ENCODE assay signal across 20 cellular contexts in genomic region chr1:46807046-46807972, GRCh38. TPM values are rescaled to one million over a fixed set of nuclear protein-coding genes. Genes with fewer than 3 reads are reported as not detected.
DNase-seq lines count a peak whose midpoint lies in the region; ATAC-seq and TF ChIP-seq lines count a peak whose summit lies in the region.
"Had no signal": no experiment of that assay in that cellular context is flagged by ENCODE, and none has a peak within 500 bp of the region (broad histone marks: within the 10 kb centered on the region; RNA-seq: fewer than 3 reads in every experiment).

No MANE protein-coding gene starts in this region.

- no peak for ATAC-seq in natural killer cell
- ATAC-seq: activated T-cell treated with anti-CD3 and anti-CD28 coated beads, Interleukin-2, amount 50 U/mL, for 4 hours; WTC11 had no signal

- H3K36me3 Mint-ChIP-seq in osteocyte (ENCODE audit: unreplicated experiment) = no peaks in the 10 kb centered on the region
- no peaks in the 10 kb centered on the region for H3K36me3 Mint-ChIP-seq in natural killer cell
- H3K36me3 Mint-ChIP-seq: activated CD4-positive, alpha-beta memory T cell treated with anti-CD3 and anti-CD28 coated beads for 36 hours; activated naive CD8-positive, alpha-beta T cell treated with anti-CD3 and anti-CD28 coated beads for 36 hours had no signal

- H3K9me3 Mint-ChIP-seq in osteocyte (ENCODE audit: unreplicated experiment) = peaks cover 20% of the 10 kb centered on the region
- peaks cover 0 to 2% of the 10 kb centered on the region in 2 donors for H3K9me3 Mint-ChIP-seq in natural killer cell
- H3K9me3 Mint-ChIP-seq: activated CD4-positive, alpha-beta memory T cell treated with anti-CD3 and anti-CD28 coated beads for 36 hours; activated T-cell treated with anti-CD3 and anti-CD28 coated beads, Interleukin-2, amount 50 U/mL, for 4 hours had no signal

- peak overlapping the region; percentile 61 for H3K4me3 ChIP-seq in adipocyte (ENCODE audit: low read length)
- H3K4me3 ChIP-seq in epithelial cell of esophagus (ENCODE audit: low read length) = no peak overlapping the region
- peak overlapping the region in 1 of 4 donors; percentile 21 for H3K4me3 ChIP-seq in tibial nerve
- H3K4me3 ChIP-seq: SJCRH30 had no signal

- H3K4me3 Mint-ChIP-seq in osteocyte (ENCODE audit: unreplicated experiment) (no peak overlapping the region), natural killer cell (no peak overlapping the region)
- H3K4me3 Mint-ChIP-seq: activated CD4-positive, alpha-beta memory T cell treated with anti-CD3 and anti-CD28 coated beads for 36 hours; activated naive CD8-positive, alpha-beta T cell treated with anti-CD3 and anti-CD28 coated beads for 36 hours; activated T-cell treated with anti-CD3 and anti-CD28 coated beads, Interleukin-2, amount 50 U/mL, for 4 hours; stimulated activated naive CD8-positive, alpha-beta T cell treated with anti-CD3 and anti-CD28 coated beads, Interleukin-15, Interleukin-2, amounts not matched to agents 100 ng/mL and 50 ng/mL, for 24 hours; WTC11 had no signal

- TF ChIP-seq EP300 in tibial nerve (IDR thresholded peaks at IDR 0.05) = peak; percentile 17 to 48

- no peak for TF ChIP-seq POLR2A in tibial nerve (IDR thresholded peaks at IDR 0.05)

- WGBS in tibial nerve, 2 donors = 56 to 72% methylated on average over 7 of the region's 7 CpGs

- H3K4me1 Mint-ChIP-seq in osteocyte (ENCODE audit: unreplicated experiment) (no peaks in the 10 kb centered on the region), natural killer cell (no peaks in the 10 kb centered on the region)
- H3K4me1 Mint-ChIP-seq: activated naive CD8-positive, alpha-beta T cell treated with anti-CD3 and anti-CD28 coated beads for 36 hours had no signal

- TF ChIP-seq CTCF in epithelial cell of esophagus (IDR thresholded peaks at IDR 0.05; ENCODE audit: insufficient read depth, low read depth, low read length, missing control alignments) (peak; percentile 9), osteocyte (IDR thresholded peaks at IDR 0.05) (no peak), tibial nerve (IDR thresholded peaks at IDR 0.05) (no peak), natural killer cell (IDR thresholded peaks at IDR 0.05) (no peak)

- peaks cover 44% of the 10 kb centered on the region for H3K4me1 ChIP-seq in adipocyte (ENCODE audit: control insufficient read depth, insufficient read depth, low read length)
- H3K4me1 ChIP-seq in tibial nerve = peaks cover 0 to 46% (median 3%) of the 10 kb centered on the region in 4 donors
- H3K4me1 ChIP-seq: SJCRH30 had no signal

- H3K36me3 ChIP-seq in adipocyte (ENCODE audit: control insufficient read depth, insufficient read depth, low read length, severe bottlenecking) (no peaks in the 10 kb centered on the region), tibial nerve (peaks cover 0 to 8% (median 0%) of the 10 kb centered on the region in 3 donors)
- H3K36me3 ChIP-seq: SJCRH30 had no signal

- DNase-seq in adipocyte (ENCODE audit: low read depth) (no peak), epithelial cell of esophagus (ENCODE audit: low read depth) (no peak), osteocyte (ENCODE audit: extremely low spot score, unreplicated experiment) (peak; percentile 62), tibial nerve (ENCODE audit: low spot score in 2 of 2) (no peak), natural killer cell (no peak), NCI-H128 (lab: John Stamatoyannopoulos, UW; ENCODE audit: unreplicated experiment) (no peak), NCI-H524 (lab: John Stamatoyannopoulos, UW) (no peak)
- no peak for DNase-seq in stimulated activated CD4-positive, alpha-beta T cell treated with anti-CD3 and anti-CD28 coated beads, Interleukin-2, amount 100 ng/mL, for 48 hours
- DNase-seq: activated CD4-positive, alpha-beta memory T cell treated with anti-CD3 and anti-CD28 coated beads for 36 hours; activated naive CD8-positive, alpha-beta T cell treated with anti-CD3 and anti-CD28 coated beads for 36 hours; activated T-cell treated with anti-CD3 and anti-CD28 coated beads, Interleukin-2, amount 50 U/mL, for 4 hours; NCI-H1048; NCI-H2171; NCI-H774; OCI-M1; SJCRH30; T-helper 2 cell had no signal

- H3K9me3 ChIP-seq in adipocyte (ENCODE audit: control insufficient read depth, low read length) = no peaks in the 10 kb centered on the region
- H3K9me3 ChIP-seq in tibial nerve = peaks cover 0 to 3% (median 0%) of the 10 kb centered on the region in 4 donors
- H3K9me3 ChIP-seq: SJCRH30 had no signal

- H3K27ac ChIP-seq in tibial nerve = peak overlapping the region; percentile 73 to 94 (median 84)
- H3K27ac ChIP-seq: KMS-11, SJCRH30 had no signal

- intact Hi-C loops in natural killer cell (cut with micrococcal nuclease) = no loop called here

- H3K27me3 ChIP-seq in adipocyte (replicated peaks; ENCODE audit: control insufficient read depth, insufficient read depth, low read length) (no peaks in the 10 kb centered on the region), tibial nerve (no peaks in the 10 kb centered on the region)
- H3K27me3 ChIP-seq: SJCRH30 had no signal

- H3K27ac Mint-ChIP-seq in osteocyte (ENCODE audit: unreplicated experiment) (no peak overlapping the region), natural killer cell (no peak overlapping the region)
- H3K27ac Mint-ChIP-seq: activated CD4-positive, alpha-beta memory T cell treated with anti-CD3 and anti-CD28 coated beads for 36 hours; activated naive CD8-positive, alpha-beta T cell treated with anti-CD3 and anti-CD28 coated beads for 36 hours; stimulated activated naive CD8-positive, alpha-beta T cell treated with anti-CD3 and anti-CD28 coated beads, Interleukin-15, Interleukin-2, amounts not matched to agents 100 ng/mL and 50 ng/mL, for 24 hours; WTC11 had no signal

- no peaks in the 10 kb centered on the region for H3K27me3 Mint-ChIP-seq in osteocyte (ENCODE audit: unreplicated experiment)
- peaks cover 4 to 15% of the 10 kb centered on the region in 2 donors for H3K27me3 Mint-ChIP-seq in natural killer cell (ENCODE audit: low read depth in 2 of 2)
- H3K27me3 Mint-ChIP-seq: stimulated activated naive CD8-positive, alpha-beta T cell treated with anti-CD3 and anti-CD28 coated beads, Interleukin-15, Interleukin-2, amounts not matched to agents 100 ng/mL and 50 ng/mL, for 24 hours had no signal

- H3K9ac ChIP-seq in adipocyte (ENCODE audit: low read length) = peak overlapping the region; percentile 47
- H3K9ac ChIP-seq: KMS-11 had no signal

RNA-seq across cellular contexts. Expression of gene CYP4B1, which starts 8.5 kb away (rescaled TPM):
- total RNA-seq in osteocyte (not detected in 2 replicates), tibial nerve (1,000 to 10,000 TPM in 2 of 4 donors, 100 to 1,000 TPM in 2; 578 to 1,081 (median 834) TPM), natural killer cell (not detected)
- total RNA-seq: activated CD4-positive, alpha-beta memory T cell treated with anti-CD3 and anti-CD28 coated beads for 36 hours; activated naive CD8-positive, alpha-beta T cell treated with anti-CD3 and anti-CD28 coated beads for 36 hours; SJCRH30 had no signal

Comparison
In these comparisons a context has a peak if more than half of its experiments do, and no peak if none do; other contexts are left out.
1. RNA of gene CYP4B1, which starts 8.5 kb away (total RNA-seq): 578 to 1,081 TPM in tibial nerve; not detected in osteocyte and not detected in natural killer cell; every median in the first group is over 100 times any median in the second.